ENCODE assay signal across 13 cellular contexts in the genomic region with DNA sequence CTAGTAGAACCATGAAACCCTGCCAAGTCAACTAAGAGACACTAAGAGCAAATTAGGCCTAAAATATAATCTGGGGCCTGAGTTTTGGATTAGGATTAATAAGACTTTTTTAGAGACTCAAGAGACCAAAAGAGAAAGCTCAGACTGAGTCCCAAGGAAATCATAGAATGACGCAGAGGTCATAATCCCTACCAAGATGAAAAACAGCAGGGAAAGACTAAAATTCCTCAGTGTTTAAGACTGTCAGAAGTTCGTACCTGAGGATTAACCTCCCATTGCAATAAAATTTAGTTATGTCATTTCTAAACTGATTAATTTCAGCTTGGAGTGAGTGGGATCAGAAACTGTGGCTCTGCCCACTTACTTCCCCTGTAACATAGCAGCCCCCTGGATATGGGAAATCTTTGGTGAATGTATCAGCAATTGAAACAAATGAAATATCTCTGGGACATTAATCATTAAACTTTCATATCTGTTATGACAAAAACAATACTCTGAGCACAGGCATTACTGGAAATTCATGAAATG.
DNase-seq lines count a peak whose midpoint lies in the region; ATAC-seq lines count a peak whose summit lies in the region.
"Had no signal": no experiment of that assay in that cellular context is flagged by ENCODE, and none has a peak within 500 bp of the region (broad histone marks: within the 10 kb centered on the region; RNA-seq: fewer than 3 reads in every experiment).

No MANE protein-coding gene starts in this region.

- H3K9ac ChIP-seq in adipocyte (ENCODE audit: low read length): peak overlapping the region; percentile 71

- H3K27ac ChIP-seq in right cardiac atrium (ENCODE audit: low read length) (peak overlapping the region; percentile 19), aorta (ENCODE audit: low read depth in 1 of 2, low read length in 2 of 2) (peak overlapping the region; percentile 65 to 71)
- H3K27ac ChIP-seq: hepatocyte, Peyer's patch had no signal

- intact Hi-C loops in right cardiac atrium (cut with DNase I): no loop called here
- intact Hi-C loops in left cardiac atrium (cut with DNase I): no loop called here
- intact Hi-C loops in aorta (cut with DNase I): loop anchor here in 1 of 2 donors (5.0 kb wide), 2 partner anchors 112 to 193 kb away; no protein-coding TSS in a partner anchor

- no peak for ATAC-seq in right cardiac atrium
- no peak for ATAC-seq in left cardiac atrium
- ATAC-seq in aorta (ENCODE audit: low FRiP score): peak; percentile 31
- ATAC-seq: activated CD8-positive, alpha-beta T cell treated with anti-CD3 and anti-CD28 coated beads for 36 hours had no signal

- H3K9me3 ChIP-seq in right cardiac atrium (ENCODE audit: control insufficient read depth, low read length) (no peaks in the 10 kb centered on the region), adipocyte (ENCODE audit: control insufficient read depth, low read length) (peaks cover 5% of the 10 kb centered on the region), aorta (ENCODE audit: control insufficient read depth, low read length) (no peaks in the 10 kb centered on the region)
- H3K9me3 ChIP-seq: Peyer's patch had no signal

- WGBS in right cardiac atrium: 54% methylated on average over 2 of the region's 2 CpGs
- 47 to 52% methylated on average over 2 of the region's 2 CpGs for WGBS in aorta, 2 donors

- no peaks in the 10 kb centered on the region for H3K36me3 ChIP-seq in adipocyte (ENCODE audit: control insufficient read depth, insufficient read depth, low read length, severe bottlenecking)
- no peaks in the 10 kb centered on the region for H3K36me3 ChIP-seq in aorta (ENCODE audit: control insufficient read depth in 1 of 2, insufficient read depth in 2 of 2, low read length in 1 of 2)
- H3K36me3 ChIP-seq: Peyer's patch had no signal

- DNase-seq in right cardiac atrium: no peak
- DNase-seq in left cardiac atrium: no peak
- no peak for DNase-seq in adipocyte (ENCODE audit: low read depth)
- peak; percentile 10 for DNase-seq in iris pigment epithelial cell (ENCODE audit: low read depth)
- no peak for DNase-seq in aorta
- DNase-seq in SIG-M5 (lab: John Stamatoyannopoulos, UW): no peak
- no peak for DNase-seq in AG20443 (ENCODE audit: low spot score)
- DNase-seq in cerebellar nuclear complex (lab: John Stamatoyannopoulos, UW): no peak
- DNase-seq: AML-193, NCI-H1092 treated with DMSO at 0.1 percent for 48 hours, Peyer's patch had no signal

- H3K4me1 ChIP-seq in right cardiac atrium (ENCODE audit: control insufficient read depth, insufficient read depth, low read length) (peaks cover 4% of the 10 kb centered on the region), adipocyte (ENCODE audit: control insufficient read depth, insufficient read depth, low read length) (peaks cover 25% of the 10 kb centered on the region), aorta (ENCODE audit: control insufficient read depth in 1 of 2, insufficient read depth in 2 of 2, low read length in 2 of 2) (peaks cover 2 to 10% of the 10 kb centered on the region in 2 donors)
- H3K4me1 ChIP-seq: Peyer's patch had no signal

- H3K4me3 ChIP-seq in right cardiac atrium (ENCODE audit: low read length): no peak overlapping the region
- H3K4me3 ChIP-seq in adipocyte (ENCODE audit: low read length): peak overlapping the region; percentile 25
- no peak overlapping the region for H3K4me3 ChIP-seq in aorta (ENCODE audit: low read length in 2 of 2)
- H3K4me3 ChIP-seq: hepatocyte, Peyer's patch had no signal

- H3K27me3 ChIP-seq in right cardiac atrium (ENCODE audit: control insufficient read depth, insufficient read depth) (no peaks in the 10 kb centered on the region), adipocyte (replicated peaks; ENCODE audit: control insufficient read depth, insufficient read depth, low read length) (no peaks in the 10 kb centered on the region), aorta (ENCODE audit: control insufficient read depth in 1 of 2, insufficient read depth in 2 of 2, low read length in 1 of 2) (no peaks in the 10 kb centered on the region)
- H3K27me3 ChIP-seq: hepatocyte, Peyer's patch had no signal
